Comparison of ENCODE assay signal across 8 cellular contexts in genomic region chr16:53091508-53092211, GRCh38. TPM values are rescaled to one million over a fixed set of nuclear protein-coding genes. Genes with fewer than 3 reads are reported as not detected.
A peak's percentile ranks its signal among the peaks of the same experiment; 100 is the strongest.
DNase-seq lines count a peak whose midpoint lies in the region; ATAC-seq and TF ChIP-seq lines count a peak whose summit lies in the region.

No MANE protein-coding gene starts in this region.

- no peak overlapping the region for H3K9ac ChIP-seq in muscle layer of colon (ENCODE audit: low read length)

- ATAC-seq in GM19455 (IDR thresholded peaks at IDR 0.05; ENCODE audit: unreplicated experiment), result peak; percentile 34
- ATAC-seq in aorta (ENCODE audit: low FRiP score), result peak; percentile 63

- H3K4me1 ChIP-seq in muscle layer of colon (ENCODE audit: insufficient read depth, low read length), result peaks cover 53% of the 10 kb centered on the region
- peaks cover 3 to 8% of the 10 kb centered on the region in 2 donors for H3K4me1 ChIP-seq in aorta (ENCODE audit: control insufficient read depth in 1 of 2, insufficient read depth in 2 of 2, low read length in 2 of 2)

- H3K27ac ChIP-seq in HL-60 (replicated peaks) (peak overlapping the region; percentile 51; the same call in 1 of the 2 replicates), epithelial cell of prostate (peak overlapping the region; percentile 36), muscle layer of colon (ENCODE audit: low read depth, low read length) (peak overlapping the region; percentile 94), aorta (ENCODE audit: low read depth in 1 of 2, low read length in 2 of 2) (peak overlapping the region; percentile 84 to 97)

- intact Hi-C loops in aorta (cut with DNase I), result loop anchor here (5.0 kb wide), 1 partner anchor 34 kb away; no protein-coding TSS in a partner anchor

- H3K4me3 ChIP-seq in HL-60 (replicated peaks; ENCODE audit: insufficient read depth, low read length), result no peak overlapping the region
- no peak overlapping the region for H3K4me3 ChIP-seq in muscle layer of colon (ENCODE audit: low read depth in 1 of 2, low read length in 2 of 2)
- no peak overlapping the region for H3K4me3 ChIP-seq in aorta (ENCODE audit: low read length in 2 of 2)

- peak; percentile 79 for DNase-seq in DMS79 treated with DMSO at 0.1 percent for 48 hours (lab: John Stamatoyannopoulos, UW)
- DNase-seq in HL-60 (ENCODE audit: low read depth in 1 of 2, low spot score in 1 of 2), result peak; percentile 62 to 79
- DNase-seq in SHP77 (lab: John Stamatoyannopoulos, UW), result peak; percentile 39 to 48
- no peak for DNase-seq in epithelial cell of prostate (ENCODE audit: low read depth, low spot score)
- DNase-seq in aorta, result peak in 1 of 2 donors; percentile 79
- no peak for DNase-seq in NCI-H510A (lab: John Stamatoyannopoulos, UW)

- H3K9me3 ChIP-seq in muscle layer of colon (ENCODE audit: low read length), result no peaks in the 10 kb centered on the region
- no peaks in the 10 kb centered on the region for H3K9me3 ChIP-seq in aorta (ENCODE audit: control insufficient read depth, low read length)

- H3K36me3 ChIP-seq in muscle layer of colon (ENCODE audit: insufficient read depth, low read length) (no peaks in the 10 kb centered on the region), aorta (ENCODE audit: control insufficient read depth in 1 of 2, insufficient read depth in 2 of 2, low read length in 1 of 2) (no peaks in the 10 kb centered on the region)

- H3K27me3 ChIP-seq in HL-60 (ENCODE audit: insufficient read depth, poor library complexity, severe bottlenecking) (no peaks in the 10 kb centered on the region), muscle layer of colon (ENCODE audit: control insufficient read depth in 1 of 2, insufficient read depth in 2 of 2, low read length in 2 of 2) (no peaks in the 10 kb centered on the region), aorta (ENCODE audit: control insufficient read depth in 1 of 2, insufficient read depth in 2 of 2, low read length in 1 of 2) (no peaks in the 10 kb centered on the region)

- no peak for TF ChIP-seq CTCF in HL-60 (IDR thresholded peaks at IDR 0.05; ENCODE audit: insufficient read depth, low read length)

- WGBS in aorta, 2 donors, result 11 to 18% methylated on average over 7 of the region's 7 CpGs

RNA-seq across cellular contexts. Expression of gene CHD9, which starts 36.9 kb away (rescaled TPM):
- 100 to 1,000 TPM in 1 of 2 donors, 10 to 100 TPM in 1; 87.3 to 133 TPM for total RNA-seq in aorta
- 10 to 100 TPM in 1 of 2 donors, 1 to 10 TPM in 1; 9.6 to 16.6 TPM for polyA plus RNA-seq in aorta

RNA-seq across cellular contexts. Expression of gene CHD9NB, which starts 39.0 kb away (rescaled TPM):
- total RNA-seq in aorta, result 1 to 10 TPM in 1 of 2 donors, under 1 TPM in 1; 0.88 to 2.3 TPM
- polyA plus RNA-seq in aorta, result 1 to 10 TPM in 1 of 2 donors, under 1 TPM in 1; 0.36 to 1.1 TPM

Comparison
In these comparisons a context has a peak if more than half of its experiments do, and no peak if none do; other contexts are left out.
1. DNase-seq: peak in DMS79 treated with DMSO at 0.1 percent for 48 hours (single experiment), HL-60 (2 of 2) and SHP77 (2 of 2); none in epithelial cell of prostate (single experiment) and NCI-H510A (single experiment).
2. H3K27ac ChIP-seq: peak in every context shown above with its lines; median percentile 94 in muscle layer of colon; 90 in aorta; 51 in HL-60; 36 in epithelial cell of prostate.